In the genomic region with DNA sequence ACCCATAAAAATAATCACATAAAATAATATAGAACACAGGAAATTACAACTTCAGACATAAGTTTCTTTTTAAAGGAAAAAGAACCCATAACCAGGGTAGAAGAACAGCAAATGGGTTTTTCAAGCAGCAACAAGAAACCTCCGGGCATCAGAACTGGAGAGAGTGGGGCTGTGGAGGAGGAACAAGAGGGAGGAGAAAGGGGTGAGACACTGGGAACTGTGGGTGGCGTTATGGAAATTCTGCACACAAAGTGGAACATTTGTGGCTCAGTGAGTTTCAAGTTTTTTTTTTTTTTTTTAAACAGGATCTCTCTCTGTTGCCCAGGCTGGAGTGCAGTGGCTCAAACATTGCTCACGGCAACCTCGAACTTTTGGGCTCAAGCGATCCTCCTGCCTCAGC, we compare ENCODE assay signal across 22 cellular contexts. TPM values are rescaled to one million over a fixed set of nuclear protein-coding genes. Genes with fewer than 3 reads are reported as not detected.
DNase-seq lines count a peak whose midpoint lies in the region; ATAC-seq and TF ChIP-seq lines count a peak whose summit lies in the region.
"Had no signal": no experiment of that assay in that cellular context is flagged by ENCODE, and none has a peak within 500 bp of the region (broad histone marks: within the 10 kb centered on the region; RNA-seq: fewer than 3 reads in every experiment).

No MANE protein-coding gene starts in this region.

- ATAC-seq in heart left ventricle, result no peak
- ATAC-seq in HG02571 (IDR thresholded peaks at IDR 0.05; ENCODE audit: unreplicated experiment), result no peak
- no peak for ATAC-seq in GM18505 (IDR thresholded peaks at IDR 0.05; ENCODE audit: unreplicated experiment)
- ATAC-seq: activated CD8-positive, alpha-beta T cell treated with anti-CD3 and anti-CD28 coated beads for 36 hours had no signal

- no peak for TF ChIP-seq POLR2A in heart left ventricle (IDR thresholded peaks at IDR 0.05)
- TF ChIP-seq POLR2A in esophagus squamous epithelium (IDR thresholded peaks at IDR 0.05), result no peak
- no peak for TF ChIP-seq POLR2A in sigmoid colon (IDR thresholded peaks at IDR 0.05)
- TF ChIP-seq POLR2A in tibial nerve (IDR thresholded peaks at IDR 0.05), result no peak
- no peak for TF ChIP-seq POLR2A in GM18505 (IDR thresholded peaks at IDR 0.05; ENCODE audit: borderline replicate concordance, extremely low read depth, insufficient read depth, insufficient read length)

- no peak for TF ChIP-seq CTCF in heart left ventricle (IDR thresholded peaks at IDR 0.05)
- no peak for TF ChIP-seq CTCF in esophagus squamous epithelium (IDR thresholded peaks at IDR 0.05)
- TF ChIP-seq CTCF in sigmoid colon (IDR thresholded peaks at IDR 0.05), result no peak
- TF ChIP-seq CTCF in tibial nerve (IDR thresholded peaks at IDR 0.05), result no peak

- intact Hi-C loops in heart left ventricle (cut with DNase I), result loop anchor here in 4 of 10 donors (2.0 to 10.0 kb wide), 4 partner anchors 19 to 367 kb away; a partner anchor contains a TSS
- intact Hi-C loops in cardiac septum (cut with DNase I), result loop anchor here (1.0 to 5.0 kb wide), 2 partner anchors 23 to 35 kb away; a partner anchor contains a TSS
- intact Hi-C loops in esophagus squamous epithelium (cut with DNase I), result no loop called here
- intact Hi-C loops in sigmoid colon (cut with DNase I), result no loop called here
- intact Hi-C loops in CD4-positive, alpha-beta memory T cell (cut with micrococcal nuclease), result no loop called here

- no peak overlapping the region for H3K4me3 Mint-ChIP-seq in CD4-positive, alpha-beta memory T cell
- H3K4me3 Mint-ChIP-seq: activated CD8-positive, alpha-beta T cell treated with anti-CD3 and anti-CD28 coated beads for 36 hours; activated naive CD4-positive, alpha-beta T cell treated with anti-CD3 and anti-CD28 coated beads for 36 hours; immature natural killer cell; neural progenitor cell had no signal

- no peaks in the 10 kb centered on the region for H3K36me3 ChIP-seq in heart left ventricle
- peaks cover 0 to 57% (median 0%) of the 10 kb centered on the region in 3 donors for H3K36me3 ChIP-seq in esophagus squamous epithelium
- no peaks in the 10 kb centered on the region for H3K36me3 ChIP-seq in sigmoid colon
- peaks cover 0 to 5% (median 0%) of the 10 kb centered on the region in 3 donors for H3K36me3 ChIP-seq in tibial nerve
- no peaks in the 10 kb centered on the region for H3K36me3 ChIP-seq in CD4-positive, alpha-beta memory T cell (ENCODE audit: insufficient read depth, low read length)
- H3K36me3 ChIP-seq: neural progenitor cell had no signal

- H3K27me3 Mint-ChIP-seq in CD4-positive, alpha-beta memory T cell, result peaks cover 16 to 23% of the 10 kb centered on the region in 2 donors

- H3K27me3 ChIP-seq in heart left ventricle, result no peaks in the 10 kb centered on the region
- no peaks in the 10 kb centered on the region for H3K27me3 ChIP-seq in esophagus squamous epithelium
- H3K27me3 ChIP-seq in sigmoid colon, result no peaks in the 10 kb centered on the region
- H3K27me3 ChIP-seq in tibial nerve, result no peaks in the 10 kb centered on the region
- no peaks in the 10 kb centered on the region for H3K27me3 ChIP-seq in CD4-positive, alpha-beta memory T cell (ENCODE audit: insufficient read depth, low read length)
- H3K27me3 ChIP-seq: hepatocyte, neural progenitor cell had no signal

- CTCF ChIA-PET in CD4-positive, alpha-beta memory T cell (lab: Charles Lee; ENCODE audit: partially characterized antibody), result no interaction called here

- DNase-seq in heart left ventricle (no peak), cardiac septum (ENCODE audit: low spot score) (no peak), esophagus squamous epithelium (lab: John Stamatoyannopoulos, UW) (no peak), sigmoid colon (no peak), tibial nerve (ENCODE audit: low spot score in 2 of 2) (no peak)
- DNase-seq in CD4-positive, alpha-beta memory T cell, result no peak
- DNase-seq: activated CD8-positive, alpha-beta T cell treated with anti-CD3 and anti-CD28 coated beads for 36 hours; activated naive CD4-positive, alpha-beta T cell treated with anti-CD3 and anti-CD28 coated beads for 36 hours; activated T-cell treated with anti-CD3 and anti-CD28 coated beads, Interleukin-2, amount 50 U/mL, for 1 hour; amygdala; DMS79 treated with DMSO at 0.1 percent for 48 hours; GM23248; immature natural killer cell; MV-4-11; NCI-H1694 treated with DMSO at 0.1 percent for 48 hours; NCI-H2227 treated with DMSO at 0.1 percent for 48 hours; T-helper 9 cell had no signal

- 86 to 89% (median 88%) methylated on average over 5 of the region's 5 CpGs for WGBS in heart left ventricle, 4 donors
- WGBS in esophagus squamous epithelium, 2 donors, result 81 to 85% methylated on average over 5 of the region's 5 CpGs
- WGBS in sigmoid colon, 2 donors, result 82 to 91% methylated on average over 5 of the region's 5 CpGs
- WGBS in tibial nerve, 2 donors, result 54 to 65% methylated on average over 5 of the region's 5 CpGs

- H3K27ac Mint-ChIP-seq in CD4-positive, alpha-beta memory T cell, result no peak overlapping the region
- H3K27ac Mint-ChIP-seq: activated CD8-positive, alpha-beta T cell treated with anti-CD3 and anti-CD28 coated beads for 36 hours; activated naive CD4-positive, alpha-beta T cell treated with anti-CD3 and anti-CD28 coated beads for 36 hours; immature natural killer cell; neural progenitor cell had no signal

- TF ChIP-seq EP300 in sigmoid colon (IDR thresholded peaks at IDR 0.05), result no peak
- TF ChIP-seq EP300 in tibial nerve (IDR thresholded peaks at IDR 0.05), result peak in 1 of 2 donors; percentile 50

- H3K4me3 ChIP-seq in heart left ventricle, result peak overlapping the region in 1 of 12 donors; percentile 20
- H3K4me3 ChIP-seq in esophagus squamous epithelium, result no peak overlapping the region
- no peak overlapping the region for H3K4me3 ChIP-seq in sigmoid colon
- no peak overlapping the region for H3K4me3 ChIP-seq in tibial nerve
- no peak overlapping the region for H3K4me3 ChIP-seq in CD4-positive, alpha-beta memory T cell (ENCODE audit: low read length in 2 of 2)
- H3K4me3 ChIP-seq: hepatocyte, neural progenitor cell had no signal

- H3K27ac ChIP-seq in heart left ventricle (peak overlapping the region; percentile 86 to 96 (median 90)), esophagus squamous epithelium (peak overlapping the region in 3 of 4 donors; percentile 81 to 93 (median 81)), sigmoid colon (peak overlapping the region; percentile 73 to 80 (median 78)), tibial nerve (peak overlapping the region; percentile 64 to 90 (median 84))
- H3K27ac ChIP-seq in CD4-positive, alpha-beta memory T cell (ENCODE audit: low read depth, low read length), result no peak overlapping the region
- H3K27ac ChIP-seq: hepatocyte, KMS-11, neural progenitor cell had no signal

- POLR2A ChIA-PET in CD4-positive, alpha-beta memory T cell (lab: Charles Lee; ENCODE audit: partially characterized antibody), result no interaction called here

- peaks cover 0 to 21% (median 7%) of the 10 kb centered on the region in 8 donors for H3K9me3 Mint-ChIP-seq in CD4-positive, alpha-beta memory T cell
- H3K9me3 Mint-ChIP-seq: immature natural killer cell had no signal

- H3K36me3 Mint-ChIP-seq in CD4-positive, alpha-beta memory T cell, result no peaks in the 10 kb centered on the region
- H3K36me3 Mint-ChIP-seq: immature natural killer cell had no signal

- H3K4me1 ChIP-seq in heart left ventricle (peaks cover 18 to 97% (median 68%) of the 10 kb centered on the region in 12 donors), esophagus squamous epithelium (peaks cover 0 to 68% (median 22%) of the 10 kb centered on the region in 3 donors), sigmoid colon (peaks cover 0 to 59% (median 32%) of the 10 kb centered on the region in 4 donors), tibial nerve (peaks cover 0 to 85% (median 46%) of the 10 kb centered on the region in 4 donors)
- H3K4me1 ChIP-seq in CD4-positive, alpha-beta memory T cell (ENCODE audit: insufficient read depth, low read length), result peaks cover 4% of the 10 kb centered on the region

- H3K9me3 ChIP-seq in heart left ventricle (peaks cover 0 to 13% (median 0%) of the 10 kb centered on the region in 12 donors), esophagus squamous epithelium (peaks cover 0 to 5% (median 4%) of the 10 kb centered on the region in 3 donors), sigmoid colon (no peaks in the 10 kb centered on the region), tibial nerve (peaks cover 0 to 8% (median 2%) of the 10 kb centered on the region in 4 donors)
- no peaks in the 10 kb centered on the region for H3K9me3 ChIP-seq in CD4-positive, alpha-beta memory T cell (ENCODE audit: control insufficient read depth in 1 of 2, low read length in 2 of 2)

- H3K4me1 Mint-ChIP-seq in CD4-positive, alpha-beta memory T cell, result peaks cover 0 to 9% (median 7%) of the 10 kb centered on the region in 4 donors

RNA-seq across cellular contexts. Expression of a gene that starts 22.6 kb away (rescaled TPM):
- total RNA-seq in heart left ventricle (100 to 1,000 TPM in 1 of 9 donors, 10 to 100 TPM in 8; 37.8 to 103 (median 64.8) TPM), cardiac septum (51.1 TPM), esophagus squamous epithelium (100 to 1,000 TPM; 108 to 121 (median 109) TPM), sigmoid colon (10 to 100 TPM; 38.3 to 57.3 (median 42.8) TPM), tibial nerve (10 to 100 TPM; 60.5 to 72.1 (median 65.5) TPM)
- polyA plus RNA-seq in heart left ventricle (10 to 100 TPM; 34.5 to 47.2 TPM), sigmoid colon (10 to 100 TPM in 2 of 3 donors, 1 to 10 TPM in 1; 7.2 to 49.5 (median 10.6) TPM)
- not detected for total RNA-seq in CD4-positive, alpha-beta memory T cell
- not detected for polyA plus RNA-seq in CD4-positive, alpha-beta memory T cell
- total RNA-seq: activated CD8-positive, alpha-beta T cell treated with anti-CD3 and anti-CD28 coated beads for 36 hours; activated naive CD4-positive, alpha-beta T cell treated with anti-CD3 and anti-CD28 coated beads for 36 hours had no signal
- polyA plus RNA-seq: immature natural killer cell had no signal

Comparison
In these comparisons a context has a peak if more than half of its experiments do, and no peak if none do; other contexts are left out.
1. RNA of a gene that starts 22.6 kb away (total RNA-seq): 108 to 121 TPM in esophagus squamous epithelium, 60.5 to 72.1 TPM in tibial nerve, 37.8 to 103 TPM in heart left ventricle, 51.1 TPM in cardiac septum (single experiment) and 38.3 to 57.3 TPM in sigmoid colon; not detected in CD4-positive, alpha-beta memory T cell; every median in the first group is over 10 times any median in the second.